Comparison of ENCODE assay signal across 8 cellular contexts in the genomic region with DNA sequence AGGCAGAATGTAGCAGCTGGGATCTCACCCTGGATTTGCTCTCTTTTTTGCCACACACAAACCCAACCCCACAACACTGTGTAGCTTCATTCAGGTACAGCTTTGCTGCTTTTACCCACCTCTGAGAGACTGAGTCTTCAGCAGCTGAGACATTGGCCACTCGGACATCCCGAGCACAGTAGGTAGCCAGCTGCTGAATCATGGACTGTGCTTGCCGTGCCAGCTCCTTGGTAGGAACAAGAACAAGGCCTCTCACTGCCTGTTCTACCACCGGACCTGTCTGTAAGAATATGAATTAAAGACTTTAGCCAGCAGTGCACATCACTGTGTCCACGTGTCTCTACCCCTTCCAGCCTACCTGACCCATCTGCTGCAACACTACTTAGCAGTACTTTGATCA. TPM values are rescaled to one million over a fixed set of nuclear protein-coding genes. Genes with fewer than 3 reads are reported as not detected.
A peak's percentile ranks its signal among the peaks of the same experiment; 100 is the strongest.
DNase-seq lines count a peak whose midpoint lies in the region; ATAC-seq and TF ChIP-seq lines count a peak whose summit lies in the region.

No MANE protein-coding gene starts in this region.

- H3K9me3 ChIP-seq in testis: no peaks in the 10 kb centered on the region

- no peaks in the 10 kb centered on the region for H3K27me3 Mint-ChIP-seq in activated CD4-positive, alpha-beta T cell treated with anti-CD3 and anti-CD28 coated beads for 36 hours
- no peaks in the 10 kb centered on the region for H3K27me3 Mint-ChIP-seq in activated naive CD8-positive, alpha-beta T cell treated with anti-CD3 and anti-CD28 coated beads, Interleukin-2, amount 10 ng/mL, durations not matched to agents 7 days and 5 days

- DNase-seq in activated CD4-positive, alpha-beta T cell treated with anti-CD3 and anti-CD28 coated beads for 36 hours: no peak
- DNase-seq in activated CD4-positive, alpha-beta T cell treated with anti-CD3 and anti-CD28 coated beads, Interleukin-2, amount 50 U/mL, for 1 hour: no peak
- DNase-seq in activated naive CD8-positive, alpha-beta T cell treated with anti-CD3 and anti-CD28 coated beads, Interleukin-2, amount 10 ng/mL, durations not matched to agents 7 days and 5 days: no peak
- DNase-seq in left lobe of liver (ENCODE audit: low spot score) (peak; percentile 24), testis (no peak), NCI-H524 (lab: John Stamatoyannopoulos, UW) (no peak), pons (ENCODE audit: low spot score) (no peak)
- no peak for DNase-seq in stimulated activated CD4-positive, alpha-beta T cell treated with anti-CD3 and anti-CD28 coated beads, Interleukin-1b, Interleukin-23, amount 100 ng/mL, for 48 hours

- H3K27me3 ChIP-seq in testis: no peaks in the 10 kb centered on the region

- peak overlapping the region; percentile 75 to 88 for H3K4me3 ChIP-seq in testis

- H3K4me1 Mint-ChIP-seq in activated CD4-positive, alpha-beta T cell treated with anti-CD3 and anti-CD28 coated beads for 36 hours: peaks cover 38% of the 10 kb centered on the region
- peaks cover 23% of the 10 kb centered on the region for H3K4me1 Mint-ChIP-seq in activated naive CD8-positive, alpha-beta T cell treated with anti-CD3 and anti-CD28 coated beads, Interleukin-2, amount 10 ng/mL, durations not matched to agents 7 days and 5 days

- peak overlapping the region in 1 of 2 donors; percentile 84 for H3K27ac ChIP-seq in testis

- no peak for TF ChIP-seq CTCF in testis (IDR thresholded peaks at IDR 0.05)

- POLR2A ChIA-PET in activated CD4-positive, alpha-beta T cell treated with anti-CD3 and anti-CD28 coated beads for 36 hours (lab: Charles Lee): interaction anchor here (0.6 to 2.1 kb wide), 5 partner anchors 10 to 382 kb away, joined by 3 to 12 read pairs (median 4); partner anchors contain the start of genes OGDH and TMED4
- POLR2A ChIA-PET in activated naive CD8-positive, alpha-beta T cell treated with anti-CD3 and anti-CD28 coated beads, Interleukin-2, amount 10 ng/mL, durations not matched to agents 7 days and 5 days (lab: Charles Lee): interaction anchor here (1.0 to 2.5 kb wide), 7 partner anchors 7 to 539 kb away, joined by 3 to 25 read pairs (median 7); partner anchors contain the start of genes H2AZ2, NUDCD3, TBRG4 and TMED4

- no peaks in the 10 kb centered on the region for H3K9me3 Mint-ChIP-seq in activated CD4-positive, alpha-beta T cell treated with anti-CD3 and anti-CD28 coated beads for 36 hours (ENCODE audit: low read depth)
- H3K9me3 Mint-ChIP-seq in activated naive CD8-positive, alpha-beta T cell treated with anti-CD3 and anti-CD28 coated beads, Interleukin-2, amount 10 ng/mL, durations not matched to agents 7 days and 5 days: no peaks in the 10 kb centered on the region

- ATAC-seq in activated CD4-positive, alpha-beta T cell treated with anti-CD3 and anti-CD28 coated beads for 36 hours: no peak
- no peak for ATAC-seq in activated naive CD8-positive, alpha-beta T cell treated with anti-CD3 and anti-CD28 coated beads, Interleukin-2, amount 10 ng/mL, durations not matched to agents 7 days and 5 days (ENCODE audit: low read depth)
- ATAC-seq in left lobe of liver: no peak

- intact Hi-C loops in activated CD4-positive, alpha-beta T cell treated with anti-CD3 and anti-CD28 coated beads for 36 hours (cut with DNase I, micrococcal nuclease): loop anchor here (1.0 to 5.0 kb wide), 6 partner anchors 80 to 538 kb away; partner anchors contain the start of genes NUDCD3 (in 2 of the 2), POLM (in 1 of the 2), PPIA (in 1 of the 2) and PURB (in 1 of the 2)
- intact Hi-C loops in testis (cut with DNase I; ENCODE audit: low total_unique reads): no loop called here

- H3K36me3 ChIP-seq in testis (ENCODE audit: low read depth, missing control alignments): no peaks in the 10 kb centered on the region

- H3K4me3 Mint-ChIP-seq in activated CD4-positive, alpha-beta T cell treated with anti-CD3 and anti-CD28 coated beads for 36 hours: peak overlapping the region; percentile 90
- H3K4me3 Mint-ChIP-seq in activated naive CD8-positive, alpha-beta T cell treated with anti-CD3 and anti-CD28 coated beads, Interleukin-2, amount 10 ng/mL, durations not matched to agents 7 days and 5 days: peak overlapping the region; percentile 96

- 60 to 66% methylated on average over 5 of the region's 5 CpGs for WGBS in testis, 2 donors

- peaks cover 81% of the 10 kb centered on the region for H3K36me3 Mint-ChIP-seq in activated CD4-positive, alpha-beta T cell treated with anti-CD3 and anti-CD28 coated beads for 36 hours (ENCODE audit: low read depth)
- peaks cover 27% of the 10 kb centered on the region for H3K36me3 Mint-ChIP-seq in activated naive CD8-positive, alpha-beta T cell treated with anti-CD3 and anti-CD28 coated beads, Interleukin-2, amount 10 ng/mL, durations not matched to agents 7 days and 5 days

- TF ChIP-seq POLR2A in testis (IDR thresholded peaks at IDR 0.05): no peak

- CTCF ChIA-PET in activated CD4-positive, alpha-beta T cell treated with anti-CD3 and anti-CD28 coated beads for 36 hours (lab: Charles Lee): interaction anchor here (0.5 to 3.1 kb wide), 8 partner anchors 8 to 427 kb away, joined by 3 to 23 read pairs (median 3); partner anchors contain the start of gene TMED4

- peaks cover 17% of the 10 kb centered on the region for H3K4me1 ChIP-seq in testis

- H3K27ac Mint-ChIP-seq in activated CD4-positive, alpha-beta T cell treated with anti-CD3 and anti-CD28 coated beads for 36 hours: peak overlapping the region; percentile 94
- peak overlapping the region; percentile 95 for H3K27ac Mint-ChIP-seq in activated naive CD8-positive, alpha-beta T cell treated with anti-CD3 and anti-CD28 coated beads, Interleukin-2, amount 10 ng/mL, durations not matched to agents 7 days and 5 days

RNA-seq across cellular contexts. Expression of gene DDX56, which starts 0.9 kb away (rescaled TPM):
- total RNA-seq in activated CD4-positive, alpha-beta T cell treated with anti-CD3 and anti-CD28 coated beads for 36 hours: 100 to 1,000 TPM in 1 of 2 experiments, 10 to 100 TPM in 1; 98.5 to 104 TPM
- total RNA-seq in activated naive CD8-positive, alpha-beta T cell treated with anti-CD3 and anti-CD28 coated beads, Interleukin-2, amount 10 ng/mL, durations not matched to agents 7 days and 5 days: 100 to 1,000 TPM in 1 of 2 experiments, 10 to 100 TPM in 1; 94.1 to 102 TPM
- total RNA-seq in left lobe of liver: 32.9 TPM
- 10 to 100 TPM; 58.8 to 72.8 TPM for total RNA-seq in testis
- polyA plus RNA-seq in testis (ENCODE audit: insufficient read depth, low read depth, low replicate concordance): 68.8 TPM

RNA-seq across cellular contexts. Expression of gene TMED4, which starts 9.3 kb away (rescaled TPM):
- total RNA-seq in activated CD4-positive, alpha-beta T cell treated with anti-CD3 and anti-CD28 coated beads for 36 hours: 10 to 100 TPM; 71.6 to 73.0 TPM
- 10 to 100 TPM; 91.4 to 94.3 TPM for total RNA-seq in activated naive CD8-positive, alpha-beta T cell treated with anti-CD3 and anti-CD28 coated beads, Interleukin-2, amount 10 ng/mL, durations not matched to agents 7 days and 5 days
- total RNA-seq in left lobe of liver: 45.5 TPM
- 100 to 1,000 TPM; 164 to 236 TPM for total RNA-seq in testis
- 77.8 TPM for polyA plus RNA-seq in testis (ENCODE audit: insufficient read depth, low read depth, low replicate concordance)

RNA-seq across cellular contexts. Expression of gene NPC1L1, which starts 31.6 kb away (rescaled TPM):
- under 1 TPM in 1 of 2 experiments, not detected in 1; 0.04 TPM for total RNA-seq in activated CD4-positive, alpha-beta T cell treated with anti-CD3 and anti-CD28 coated beads for 36 hours
- total RNA-seq in activated naive CD8-positive, alpha-beta T cell treated with anti-CD3 and anti-CD28 coated beads, Interleukin-2, amount 10 ng/mL, durations not matched to agents 7 days and 5 days: under 1 TPM in 1 of 2 experiments, not detected in 1; 0.11 TPM
- total RNA-seq in left lobe of liver (21.1 TPM), testis (under 1 TPM; 0.37 to 0.55 TPM)
- polyA plus RNA-seq in testis (ENCODE audit: insufficient read depth, low read depth, low replicate concordance): 0.83 TPM

RNA-seq across cellular contexts. Expression of gene OGDH, which starts 33.7 kb away (rescaled TPM):
- 10 to 100 TPM; 80.3 to 90.1 TPM for total RNA-seq in activated CD4-positive, alpha-beta T cell treated with anti-CD3 and anti-CD28 coated beads for 36 hours
- total RNA-seq in activated naive CD8-positive, alpha-beta T cell treated with anti-CD3 and anti-CD28 coated beads, Interleukin-2, amount 10 ng/mL, durations not matched to agents 7 days and 5 days: 100 to 1,000 TPM in 1 of 2 experiments, 10 to 100 TPM in 1; 99.6 to 103 TPM
- total RNA-seq in left lobe of liver (50.9 TPM), testis (10 to 100 TPM; 82.4 to 95.1 TPM)
- polyA plus RNA-seq in testis (ENCODE audit: insufficient read depth, low read depth, low replicate concordance): 87.0 TPM

Comparison
In these comparisons a context has a peak if more than half of its experiments do, and no peak if none do; other contexts are left out.
1. RNA of gene NPC1L1, which starts 31.6 kb away (total RNA-seq): 21.1 TPM in left lobe of liver (single experiment); 0.37 to 0.55 TPM in testis, 0.11 TPM in activated naive CD8-positive, alpha-beta T cell treated with anti-CD3 and anti-CD28 coated beads, Interleukin-2, amount 10 ng/mL, durations not matched to agents 7 days and 5 days and 0.04 TPM in activated CD4-positive, alpha-beta T cell treated with anti-CD3 and anti-CD28 coated beads for 36 hours; every median in the first group is over 10 times any median in the second.